In the genomic region with DNA sequence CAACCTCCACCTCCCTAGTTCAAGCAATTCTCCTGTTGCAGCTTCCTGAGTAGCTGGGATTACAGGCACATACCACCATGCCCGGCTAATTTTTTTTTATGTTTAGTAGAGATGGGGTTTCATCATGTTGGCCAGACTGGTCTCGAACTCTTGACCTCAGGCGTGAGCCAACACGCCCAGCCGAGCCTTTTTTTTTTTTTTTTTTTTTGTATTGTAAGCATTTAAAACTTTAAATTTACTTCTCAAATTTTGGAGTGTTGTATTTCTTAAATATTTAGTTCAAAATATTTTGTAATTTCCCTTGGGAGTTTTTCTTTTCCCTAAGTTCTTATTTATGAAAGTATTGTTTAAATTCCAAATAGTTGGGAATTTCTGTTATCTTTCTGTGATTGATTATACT, we compare ENCODE assay signal across 23 cellular contexts.
"Had no signal": no experiment of that assay in that cellular context is flagged by ENCODE, and none has a peak within 500 bp of the region (broad histone marks: within the 10 kb centered on the region; RNA-seq: fewer than 3 reads in every experiment).

No MANE protein-coding gene starts in this region.

- ATAC-seq: effector memory CD8-positive, alpha-beta T cell; esophagus mucosa; gastrocnemius medialis; heart right ventricle; left cardiac atrium; left lung; left ventricle myocardium superior; lower lobe of right lung; mucosa of descending colon; naive thymus-derived CD8-positive, alpha-beta T cell had no signal

- DNase-seq: colonic mucosa; cortex of kidney; effector CD8-positive, alpha-beta T cell; effector memory CD8-positive, alpha-beta T cell; endodermal cell; erythroblast; esophagus squamous epithelium; foreskin fibroblast; foreskin melanocyte; gastrocnemius medialis; glutamatergic neuron; head of caudate nucleus; heart right ventricle; hippocampal formation; left cardiac atrium; left lung; left ventricle myocardium superior; lower lobe of right lung; mesenchymal stem cell; mucosa of descending colon; naive B cell; naive thymus-derived CD8-positive, alpha-beta T cell had no signal
